Comparison of ENCODE assay signal across 8 cellular contexts in genomic region chr6:73262701-73263569, GRCh38. TPM values are rescaled to one million over a fixed set of nuclear protein-coding genes. Genes with fewer than 3 reads are reported as not detected.
DNase-seq lines count a peak whose midpoint lies in the region; ATAC-seq, FAIRE-seq and TF ChIP-seq lines count a peak whose summit lies in the region.

Gene KHDC1 (minus strand): TSS chr6:73263196. CDS start chr6:73242517, 20,679 bp downstream.

- 0 out of 3 replicates have a peak, but pooled peaks cover 4% of the 10 kb centered on the region for H3K4me1 ChIP-seq in A549

- 5% methylated on average over 7 of the region's 63 CpGs for WGBS in A549 (ENCODE audit: missing lambda C conversion rate)

- CTCF ChIA-PET in A549 (lab: Yijun Ruan, JAX) = no interaction called here

- H3K27me3 ChIP-seq in dorsolateral prefrontal cortex = no peaks in the 10 kb centered on the region

- no peak for TF ChIP-seq RAD21 in A549 (conservative IDR thresholded peaks at IDR 0.05 in 1 of 2, IDR thresholded peaks at IDR 0.05 in 1 of 2)

- intact Hi-C loops in dorsolateral prefrontal cortex (cut with DNase I) = no loop called here

- no peak for TF ChIP-seq CTCF in A549 (IDR thresholded peaks at IDR 0.05)
- TF ChIP-seq CTCF in dorsolateral prefrontal cortex (IDR thresholded peaks at IDR 0.05 in 54 of 56, conservative IDR thresholded peaks at IDR 0.05 in 2 of 56; ENCODE audit: low read depth in 1 of 56, partially characterized antibody in 56 of 56) = peak in 5 of 56 donors; percentile 12 to 35 (median 22)

- TF ChIP-seq EP300 in A549 (IDR thresholded peaks at IDR 0.05) = no peak

- POLR2A ChIA-PET in A549 (lab: Yijun Ruan, JAX) = no interaction called here

- FAIRE-seq in A549 (lab: Jason Lieb, UNC) = no peak

- DNase-seq in A549 (ENCODE audit: low read depth in 1 of 2, low spot score in 1 of 2) (peak; percentile 42 to 52), NCI-H2171 (lab: John Stamatoyannopoulos, UW) (peak; percentile 60), dorsolateral prefrontal cortex (peak; percentile 36 to 77 (median 65)), medulla oblongata (ENCODE audit: extremely low spot score) (peak; percentile 27)
- DNase-seq in activated CD4-positive, alpha-beta T cell treated with anti-CD3 and anti-CD28 coated beads for 4 hours = peak; percentile 25 to 27
- DNase-seq in stimulated activated CD8-positive, alpha-beta memory T cell treated with anti-CD3 and anti-CD28 coated beads, Interleukin-12 subunit alpha, Interleukin-12 subunit beta, amount 100 ng/mL, for 1 hour (ENCODE audit: low read depth) = peak; percentile 26

- H3K4me3 ChIP-seq in A549 (peak within 1 kb of the TSS; percentile 61), dorsolateral prefrontal cortex (peak within 1 kb of the TSS; percentile 57 to 94 (median 80))

- 0 out of 2 replicates have a peak, but pooled peaks have one; percentile 10 for TF ChIP-seq POLR2A in A549 (IDR thresholded peaks at IDR 0.05; ENCODE audit: low read length)

- peak within 1 kb of the TSS; percentile 76 to 96 for H3K27ac ChIP-seq in A549
- H3K27ac ChIP-seq in dorsolateral prefrontal cortex = peak within 1 kb of the TSS in 49 of 59 donors; percentile 14 to 86 (median 69)

- ATAC-seq in A549 = peak; percentile 93 to 94
- ATAC-seq in GM18502 (IDR thresholded peaks at IDR 0.05; ENCODE audit: poor library complexity, unreplicated experiment) = peak; percentile 91
- ATAC-seq in HG02943 (IDR thresholded peaks at IDR 0.05; ENCODE audit: low read depth, unreplicated experiment) = peak; percentile 82

- no peaks in the 10 kb centered on the region for H3K9me3 ChIP-seq in A549

- peak within 1 kb of the TSS; percentile 91 for H3K4me2 ChIP-seq in A549

TF ChIP-seq in A549, 52 proteins besides CTCF, POLR2A, EP300 and RAD21 (continues in another document):
- TF ChIP-seq NPAS2 (CRISPR knock-in tag; IDR thresholded peaks at IDR 0.05; ENCODE audit: borderline replicate concordance) (no peak), HOXB5 (CRISPR knock-in tag; IDR thresholded peaks at IDR 0.05) (peak; percentile 48; the same call in 1 of the 2 replicates), HOXB13 (CRISPR knock-in tag; IDR thresholded peaks at IDR 0.05; ENCODE audit: low read depth) (peak; percentile 67; the same call in 1 of the 2 replicates), POLR2AphosphoS2 (conservative IDR thresholded peaks at IDR 0.05; ENCODE audit: low read length) (no peak), ESRRA (IDR thresholded peaks at IDR 0.05; ENCODE audit: borderline replicate concordance, low read length) (no peak), FOXS1 (CRISPR knock-in tag; IDR thresholded peaks at IDR 0.05) (no peak), RCOR1 (IDR thresholded peaks at IDR 0.05; ENCODE audit: low read depth, low read length) (no peak), MYC (IDR thresholded peaks at IDR 0.05; ENCODE audit: borderline replicate concordance, low read length) (no peak), TFCP2L1 (CRISPR knock-in tag; IDR thresholded peaks at IDR 0.05) (no peak), CBX2 (IDR thresholded peaks at IDR 0.05; ENCODE audit: borderline replicate concordance, low read depth) (no peak), ELK1 (IDR thresholded peaks at IDR 0.05; ENCODE audit: low read depth, low read length) (no peak), ZFP36 (IDR thresholded peaks at IDR 0.05; ENCODE audit: borderline replicate concordance, partially characterized antibody) (no peak), HOXA7 (CRISPR knock-in tag; IDR thresholded peaks at IDR 0.05) (no peak), CHD4 (IDR thresholded peaks at IDR 0.05; ENCODE audit: borderline replicate concordance) (no peak), GATA3 (IDR thresholded peaks at IDR 0.05; ENCODE audit: borderline replicate concordance) (no peak), PHF8 (IDR thresholded peaks at IDR 0.05; ENCODE audit: borderline replicate concordance, low read depth) (0 out of 2 replicates have a peak, but pooled peaks have one; percentile 0), TP53 (CRISPR knock-in tag; IDR thresholded peaks at IDR 0.05) (no peak), HDAC2 (IDR thresholded peaks at IDR 0.05) (no peak), BHLHE40 (IDR thresholded peaks at IDR 0.05; ENCODE audit: low read depth, low read length) (no peak), RNF2 (IDR thresholded peaks at IDR 0.05; ENCODE audit: borderline replicate concordance, low read depth) (no peak), EHMT2 (IDR thresholded peaks at IDR 0.05; ENCODE audit: low read depth) (no peak), CHD2 (IDR thresholded peaks at IDR 0.05; ENCODE audit: low read length, partially characterized antibody) (no peak), CBX8 (IDR thresholded peaks at IDR 0.05) (no peak)
- TF ChIP-seq, protein P1, sequence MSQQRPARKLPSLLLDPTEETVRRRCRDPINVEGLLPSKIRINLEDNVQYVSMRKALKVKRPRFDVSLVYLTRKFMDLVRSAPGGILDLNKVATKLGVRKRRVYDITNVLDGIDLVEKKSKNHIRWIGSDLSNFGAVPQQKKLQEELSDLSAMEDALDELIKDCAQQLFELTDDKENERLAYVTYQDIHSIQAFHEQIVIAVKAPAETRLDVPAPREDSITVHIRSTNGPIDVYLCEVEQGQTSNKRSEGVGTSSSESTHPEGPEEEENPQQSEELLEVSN (IDR thresholded peaks at IDR 0.05; ENCODE audit: borderline replicate concordance, low read depth) = peak; percentile 97
- TF ChIP-seq, protein P2, sequence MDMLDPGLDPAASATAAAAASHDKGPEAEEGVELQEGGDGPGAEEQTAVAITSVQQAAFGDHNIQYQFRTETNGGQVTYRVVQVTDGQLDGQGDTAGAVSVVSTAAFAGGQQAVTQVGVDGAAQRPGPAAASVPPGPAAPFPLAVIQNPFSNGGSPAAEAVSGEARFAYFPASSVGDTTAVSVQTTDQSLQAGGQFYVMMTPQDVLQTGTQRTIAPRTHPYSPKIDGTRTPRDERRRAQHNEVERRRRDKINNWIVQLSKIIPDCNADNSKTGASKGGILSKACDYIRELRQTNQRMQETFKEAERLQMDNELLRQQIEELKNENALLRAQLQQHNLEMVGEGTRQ (IDR thresholded peaks at IDR 0.05) = no peak
- TF ChIP-seq, protein P3, sequence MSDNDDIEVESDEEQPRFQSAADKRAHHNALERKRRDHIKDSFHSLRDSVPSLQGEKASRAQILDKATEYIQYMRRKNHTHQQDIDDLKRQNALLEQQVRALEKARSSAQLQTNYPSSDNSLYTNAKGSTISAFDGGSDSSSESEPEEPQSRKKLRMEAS (IDR thresholded peaks at IDR 0.05) = peak; percentile 89
- TF ChIP-seq, protein P4, sequence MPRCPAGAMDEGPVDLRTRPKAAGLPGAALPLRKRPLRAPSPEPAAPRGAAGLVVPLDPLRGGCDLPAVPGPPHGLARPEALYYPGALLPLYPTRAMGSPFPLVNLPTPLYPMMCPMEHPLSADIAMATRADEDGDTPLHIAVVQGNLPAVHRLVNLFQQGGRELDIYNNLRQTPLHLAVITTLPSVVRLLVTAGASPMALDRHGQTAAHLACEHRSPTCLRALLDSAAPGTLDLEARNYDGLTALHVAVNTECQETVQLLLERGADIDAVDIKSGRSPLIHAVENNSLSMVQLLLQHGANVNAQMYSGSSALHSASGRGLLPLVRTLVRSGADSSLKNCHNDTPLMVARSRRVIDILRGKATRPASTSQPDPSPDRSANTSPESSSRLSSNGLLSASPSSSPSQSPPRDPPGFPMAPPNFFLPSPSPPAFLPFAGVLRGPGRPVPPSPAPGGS (IDR thresholded peaks at IDR 0.05) = no peak
- TF ChIP-seq, protein P5, sequence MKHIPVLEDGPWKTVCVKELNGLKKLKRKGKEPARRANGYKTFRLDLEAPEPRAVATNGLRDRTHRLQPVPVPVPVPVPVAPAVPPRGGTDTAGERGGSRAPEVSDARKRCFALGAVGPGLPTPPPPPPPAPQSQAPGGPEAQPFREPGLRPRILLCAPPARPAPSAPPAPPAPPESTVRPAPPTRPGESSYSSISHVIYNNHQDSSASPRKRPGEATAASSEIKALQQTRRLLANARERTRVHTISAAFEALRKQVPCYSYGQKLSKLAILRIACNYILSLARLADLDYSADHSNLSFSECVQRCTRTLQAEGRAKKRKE (CRISPR knock-in tag; IDR thresholded peaks at IDR 0.05; ENCODE audit: low read depth) = no peak
- TF ChIP-seq, protein P6, sequence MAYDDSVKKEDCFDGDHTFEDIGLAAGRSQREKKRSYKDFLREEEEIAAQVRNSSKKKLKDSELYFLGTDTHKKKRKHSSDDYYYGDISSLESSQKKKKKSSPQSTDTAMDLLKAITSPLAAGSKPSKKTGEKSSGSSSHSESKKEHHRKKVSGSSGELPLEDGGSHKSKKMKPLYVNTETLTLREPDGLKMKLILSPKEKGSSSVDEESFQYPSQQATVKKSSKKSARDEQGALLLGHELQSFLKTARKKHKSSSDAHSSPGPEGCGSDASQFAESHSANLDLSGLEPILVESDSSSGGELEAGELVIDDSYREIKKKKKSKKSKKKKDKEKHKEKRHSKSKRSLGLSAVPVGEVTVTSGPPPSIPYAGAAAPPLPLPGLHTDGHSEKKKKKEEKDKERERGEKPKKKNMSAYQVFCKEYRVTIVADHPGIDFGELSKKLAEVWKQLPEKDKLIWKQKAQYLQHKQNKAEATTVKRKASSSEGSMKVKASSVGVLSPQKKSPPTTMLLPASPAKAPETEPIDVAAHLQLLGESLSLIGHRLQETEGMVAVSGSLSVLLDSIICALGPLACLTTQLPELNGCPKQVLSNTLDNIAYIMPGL (CRISPR knock-in tag; IDR thresholded peaks at IDR 0.05; ENCODE audit: borderline replicate concordance) = no peak

RNA-seq across cellular contexts. Expression of gene KHDC1, which starts in this region (rescaled TPM):
- polyA plus RNA-seq in A549 (2011; rRNA removed) (5.2 and 6.4 TPM in 2 replicates), A549 (2017; fragmentation: RNase III; extraction: RNeasy Plus Mini Kit Qiagen cat#74134 plus additional on column Dnase treatment) (4.5 to 4.7 TPM (median 4.5 TPM) in 3 replicates)
- 5.4 and 5.5 TPM in 2 replicates for polyA plus RNA-seq in A549 (2012; cell fraction: cytosol; rRNA removed)
- polyA plus RNA-seq in A549 (2012; cell fraction: nucleus; rRNA removed) = 8.8 and 11.9 TPM in 2 replicates
- 7.5 and 8.0 TPM in 2 replicates for polyA minus RNA-seq in A549 (2011; rRNA and poly(A)+ RNA removed)
- 10 to 100 TPM in 102 of 120 experiments, 1 to 10 TPM in 18; 6.7 to 19.4 (median 13.0) TPM for total RNA-seq in dorsolateral prefrontal cortex

Comparison
In these comparisons a context has a peak if more than half of its experiments do, and no peak if none do; other contexts are left out.
1. Peak in every context shown above with its lines: DNase-seq, ATAC-seq, H3K4me3 ChIP-seq and H3K27ac ChIP-seq.